28 cellular contexts compared by ENCODE assay signal in the genomic region with DNA sequence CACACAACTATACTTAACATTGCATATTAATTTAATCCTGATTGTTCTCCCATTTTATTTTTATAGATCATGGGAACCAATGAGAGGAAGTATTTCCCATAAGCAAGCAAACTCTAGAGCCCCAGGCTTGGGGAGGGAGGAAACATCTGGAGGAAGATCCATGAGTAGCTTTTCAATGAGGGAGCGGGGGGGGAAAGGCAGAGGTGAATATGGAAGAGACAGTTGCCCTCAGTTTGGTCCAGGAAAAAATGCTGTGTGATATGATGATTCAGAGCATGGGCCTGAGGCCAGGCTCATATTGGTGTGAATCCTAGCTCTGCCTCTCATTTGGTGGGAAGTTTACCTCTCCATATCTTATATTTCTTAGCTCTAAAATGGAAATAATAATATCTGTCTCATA. TPM values are rescaled to one million over a fixed set of nuclear protein-coding genes. Genes with fewer than 3 reads are reported as not detected.
DNase-seq lines count a peak whose midpoint lies in the region; ATAC-seq, FAIRE-seq and TF ChIP-seq lines count a peak whose summit lies in the region.
"Had no signal": no experiment of that assay in that cellular context is flagged by ENCODE, and none has a peak within 500 bp of the region (broad histone marks: within the 10 kb centered on the region; RNA-seq: fewer than 3 reads in every experiment).

No MANE protein-coding gene starts in this region.

- H2BK120ac ChIP-seq in IMR-90 (ENCODE audit: low read depth, low read length): no peak overlapping the region

- H3K9me1 ChIP-seq in IMR-90 (ENCODE audit: insufficient read depth, low read length): peaks cover 20% of the 10 kb centered on the region
- H3K9me1 ChIP-seq in keratinocyte (ENCODE audit: control insufficient read depth, extremely low read depth, insufficient read depth, low read length): peaks cover 6% of the 10 kb centered on the region

- no peak overlapping the region for H3K18ac ChIP-seq in IMR-90 (ENCODE audit: low read depth, low read length)

- H3K27ac ChIP-seq in IMR-90 (ENCODE audit: insufficient read depth, low read length) (no peak overlapping the region), keratinocyte (ENCODE audit: control insufficient read depth, insufficient read depth, low read length) (no peak overlapping the region), lower lobe of right lung (no peak overlapping the region), neural progenitor cell (no peak overlapping the region)
- H3K27ac ChIP-seq: A549, gastrocnemius medialis, pancreas had no signal

- H4K5ac ChIP-seq in IMR-90 (ENCODE audit: low read depth, low read length): no peak overlapping the region

- H3K36me3 ChIP-seq in IMR-90 (ENCODE audit: control insufficient read depth, insufficient read depth, low read length): peaks cover 16% of the 10 kb centered on the region
- peaks cover 0 to 7% of the 10 kb centered on the region in 2 experiments for H3K36me3 ChIP-seq in keratinocyte (ENCODE audit: control insufficient read depth in 2 of 2, extremely low read depth in 1 of 2, insufficient read depth in 2 of 2, low read length in 2 of 2)
- H3K36me3 ChIP-seq in lower lobe of right lung: peaks cover 4% of the 10 kb centered on the region
- H3K36me3 ChIP-seq in neural progenitor cell: no peaks in the 10 kb centered on the region

- intact Hi-C loops in IMR-90 (cut with micrococcal nuclease): no loop called here
- intact Hi-C loops in lower lobe of right lung (cut with DNase I): no loop called here

- no peaks in the 10 kb centered on the region for H3F3A ChIP-seq in neural progenitor cell (ENCODE audit: low read depth)

- H2AK5ac ChIP-seq in IMR-90 (ENCODE audit: low read depth, low read length): no peak overlapping the region

- dilution Hi-C loops in IMR-90 (cut with HindIII; ENCODE audit: low sequenced_read_pairs, unreplicated experiment): no loop called here
- dilution Hi-C loops in keratinocyte (cut with MboI; ENCODE audit: extremely low pct_ligation_motif_present, low sequenced_read_pairs): no loop called here

- peak overlapping the region; percentile 39 for H2AK9ac ChIP-seq in IMR-90 (replicated peaks; ENCODE audit: low read depth, low read length, poor library complexity)

- H3K9me3 Mint-ChIP-seq in neural progenitor cell: no peaks in the 10 kb centered on the region
- H3K9me3 Mint-ChIP-seq: activated B cell treated with CpG ODN at 0.5 μM for 24 hours; activated CD8-positive, alpha-beta T cell treated with anti-CD3 and anti-CD28 coated beads for 36 hours; naive thymus-derived CD8-positive, alpha-beta T cell had no signal

- no peak overlapping the region for H3K56ac ChIP-seq in IMR-90 (ENCODE audit: extremely low read depth, insufficient read depth, low read length)

- H3K79me2 ChIP-seq in keratinocyte (ENCODE audit: control insufficient read depth, insufficient read depth, low read length) (peaks cover 12% of the 10 kb centered on the region), neural progenitor cell (ENCODE audit: low read depth) (no peaks in the 10 kb centered on the region)

- H3K27ac Mint-ChIP-seq in neural progenitor cell: no peak overlapping the region
- H3K27ac Mint-ChIP-seq: activated B cell treated with CpG ODN at 0.5 μM for 24 hours; activated CD8-positive, alpha-beta T cell treated with anti-CD3 and anti-CD28 coated beads for 36 hours; naive thymus-derived CD8-positive, alpha-beta T cell had no signal

- H3K4me2 ChIP-seq in IMR-90 (ENCODE audit: low read depth, low read length): no peak overlapping the region
- no peak overlapping the region for H3K4me2 ChIP-seq in keratinocyte (ENCODE audit: control insufficient read depth, extremely low read depth, insufficient read depth, low read depth, low read length)
- no peak overlapping the region for H3K4me2 ChIP-seq in neural progenitor cell
- H3K4me2 ChIP-seq: A549 had no signal

- ATAC-seq in IMR-90 (ENCODE audit: low read depth) (peak; percentile 41; the same call in 1 of the 2 replicates), lower lobe of right lung (no peak), GM21360 (IDR thresholded peaks at IDR 0.05; ENCODE audit: unreplicated experiment) (no peak)
- ATAC-seq: activated CD8-positive, alpha-beta T cell treated with anti-CD3 and anti-CD28 coated beads for 36 hours; gastrocnemius medialis; GM12878; naive thymus-derived CD8-positive, alpha-beta T cell; sciatic nerve had no signal

- DNase-seq in AG20443 (ENCODE audit: low spot score): peak; percentile 47
- peak; percentile 51 for DNase-seq in IMR-90
- DNase-seq in dermis blood vessel endothelial cell: peak; percentile 81
- no peak for DNase-seq in keratinocyte (ENCODE audit: low read depth, low spot score)
- DNase-seq in lower lobe of right lung: no peak
- DNase-seq in NCI-H1417 (lab: John Stamatoyannopoulos, UW): no peak
- DNase-seq in neural progenitor cell (ENCODE audit: low spot score): no peak
- DNase-seq: activated B cell treated with CpG ODN at 0.5 μM for 24 hours; activated CD8-positive, alpha-beta T cell treated with anti-CD3 and anti-CD28 coated beads for 36 hours; activated naive CD4-positive, alpha-beta T cell treated with Interleukin-2 at 50 U/mL for 16 hours; aorta; gastrocnemius medialis; GF-D8; Karpas-422; naive thymus-derived CD8-positive, alpha-beta T cell; NCI-H1105 treated with DMSO at 0.1 percent for 48 hours; NCI-H2107; pancreas; RPMI8226; T-helper 9 cell had no signal

- H3K27me3 Mint-ChIP-seq in neural progenitor cell (ENCODE audit: insufficient read depth, low read depth): no peaks in the 10 kb centered on the region

- TF ChIP-seq CTCF in IMR-90 (conservative IDR thresholded peaks at IDR 0.05; ENCODE audit: low read depth, low read length) (no peak), keratinocyte (optimal IDR thresholded peaks at IDR 0.05 in 1 of 3, IDR thresholded peaks at IDR 0.05 in 1 of 3, conservative IDR thresholded peaks at IDR 0.05 in 1 of 3; ENCODE audit: extremely low read depth in 1 of 3, insufficient read depth in 2 of 3, low read length in 3 of 3) (no peak), lower lobe of right lung (IDR thresholded peaks at IDR 0.05) (no peak), neural progenitor cell (IDR thresholded peaks at IDR 0.05) (no peak)

- H4K91ac ChIP-seq in IMR-90 (ENCODE audit: insufficient read depth, low read depth, low read length): no peak overlapping the region

- WGBS in IMR-90 (ENCODE audit: extremely low coverage in 2 of 2, insufficient read length in 1 of 2), 2 experiments: no CpG with 5 or more reads among the region's 1 CpG

- no peak for TF ChIP-seq RAD21 in IMR-90 (IDR thresholded peaks at IDR 0.05; ENCODE audit: low read length)

- H3K4ac ChIP-seq in IMR-90 (ENCODE audit: low read depth, low read length): no peak overlapping the region

- no peak overlapping the region for H2AFZ ChIP-seq in IMR-90 (replicated peaks; ENCODE audit: low read length, poor library complexity)
- H2AFZ ChIP-seq in keratinocyte (ENCODE audit: control insufficient read depth, low read length): no peak overlapping the region
- H2AFZ ChIP-seq in neural progenitor cell (replicated peaks): no peak overlapping the region

- H3K79me1 ChIP-seq in IMR-90 (ENCODE audit: low read depth in 1 of 2, low read length in 2 of 2): peaks cover 13 to 59% of the 10 kb centered on the region in 2 experiments

- FAIRE-seq in keratinocyte (lab: Jason Lieb, UNC): peak; percentile 86
- FAIRE-seq: A549, colon, D721Med, GM12878, H1, pancreas had no signal

- no peak overlapping the region for H4K8ac ChIP-seq in IMR-90 (ENCODE audit: low read depth in 2 of 2, low read length in 2 of 2)

- H4K20me1 ChIP-seq in IMR-90 (ENCODE audit: insufficient read depth, low read length): peaks cover 9% of the 10 kb centered on the region
- H4K20me1 ChIP-seq in keratinocyte (ENCODE audit: control insufficient read depth, extremely low read depth, insufficient read depth, low read length): no peaks in the 10 kb centered on the region
- H4K20me1 ChIP-seq in neural progenitor cell (ENCODE audit: low read depth): no peaks in the 10 kb centered on the region

- CTCF ChIA-PET in IMR-90 (lab: Yijun Ruan, JAX): interaction anchor here (1.8 kb wide), 1 partner anchor 19 kb away, joined by 5 read pairs; no protein-coding TSS in a partner anchor

- BruUV-seq in IMR-90 (replicated peaks; lab: Mats Ljungman, UMichigan): no TSS peak

- H3K9me3 ChIP-seq in IMR-90 (ENCODE audit: control insufficient read depth, insufficient read depth, low read length) (no peaks in the 10 kb centered on the region), keratinocyte (ENCODE audit: control insufficient read depth, low read depth, low read length) (no peaks in the 10 kb centered on the region), lower lobe of right lung (no peaks in the 10 kb centered on the region), neural progenitor cell (ENCODE audit: low read depth) (no peaks in the 10 kb centered on the region)
- H3K9me3 ChIP-seq: A549, gastrocnemius medialis, pancreas had no signal

- no peak for TF ChIP-seq POLR2A in IMR-90 (IDR thresholded peaks at IDR 0.05; ENCODE audit: low read depth, low read length)

- in situ Hi-C loops in IMR-90 (cut with MboI; ENCODE audit: low sequenced_read_pairs): no loop called here

- H3K4me3 ChIP-seq in IMR-90 (ENCODE audit: insufficient read depth, low read depth, low read length): no peak overlapping the region
- no peak overlapping the region for H3K4me3 ChIP-seq in keratinocyte (ENCODE audit: control insufficient read depth in 2 of 3, extremely low read depth in 1 of 3, insufficient read depth in 2 of 3, low read depth in 1 of 3, low read length in 3 of 3)
- no peak overlapping the region for H3K4me3 ChIP-seq in lower lobe of right lung
- no peak overlapping the region for H3K4me3 ChIP-seq in neural progenitor cell
- H3K4me3 ChIP-seq: A549, gastrocnemius medialis, GM12878, pancreas had no signal

- H3K4me1 Mint-ChIP-seq in neural progenitor cell: peaks cover 7% of the 10 kb centered on the region
- H3K4me1 Mint-ChIP-seq: activated B cell treated with CpG ODN at 0.5 μM for 24 hours; naive thymus-derived CD8-positive, alpha-beta T cell had no signal

- peaks cover 35% of the 10 kb centered on the region for H3K36me3 Mint-ChIP-seq in neural progenitor cell
- H3K36me3 Mint-ChIP-seq: naive thymus-derived CD8-positive, alpha-beta T cell had no signal

- no peak overlapping the region for H3K14ac ChIP-seq in IMR-90 (replicated peaks; ENCODE audit: low read depth, low read length)

- no peak overlapping the region for H3K4me3 Mint-ChIP-seq in neural progenitor cell
- H3K4me3 Mint-ChIP-seq: activated B cell treated with CpG ODN at 0.5 μM for 24 hours; activated CD8-positive, alpha-beta T cell treated with anti-CD3 and anti-CD28 coated beads for 36 hours; naive thymus-derived CD8-positive, alpha-beta T cell had no signal

- no peak overlapping the region for H2BK5ac ChIP-seq in IMR-90 (ENCODE audit: low read depth, low read length, poor library complexity, severe bottlenecking)

- POLR2A ChIA-PET in IMR-90 (lab: Charles Lee; ENCODE audit: unreplicated experiment): interaction anchor here (0.5 kb wide), 1 partner anchor 55 kb away, joined by 3 read pairs; no protein-coding TSS in a partner anchor

- H3K4me1 ChIP-seq in IMR-90 (ENCODE audit: control insufficient read depth, insufficient read depth, low read length) (peaks cover 9% of the 10 kb centered on the region), keratinocyte (ENCODE audit: control insufficient read depth, extremely low read depth, insufficient read depth, low read length) (peaks cover 48% of the 10 kb centered on the region), lower lobe of right lung (no peaks in the 10 kb centered on the region), neural progenitor cell (no peaks in the 10 kb centered on the region)

- no peak overlapping the region for H2BK20ac ChIP-seq in IMR-90 (ENCODE audit: low read depth, low read length)

- H2BK15ac ChIP-seq in IMR-90 (ENCODE audit: low read depth, low read length): no peak overlapping the region

- no peak overlapping the region for H3K23ac ChIP-seq in IMR-90 (ENCODE audit: low read depth, low read length)

- no peak overlapping the region for H3K9ac ChIP-seq in IMR-90 (ENCODE audit: low read depth, low read length)
- no peak overlapping the region for H3K9ac ChIP-seq in keratinocyte (ENCODE audit: control insufficient read depth, extremely low read depth, insufficient read depth, low read length)
- no peak overlapping the region for H3K9ac ChIP-seq in neural progenitor cell

- H3K27me3 ChIP-seq in IMR-90 (ENCODE audit: control insufficient read depth, insufficient read depth, low read length) (no peaks in the 10 kb centered on the region), keratinocyte (ENCODE audit: control insufficient read depth, extremely low read depth, insufficient read depth, low read length) (no peaks in the 10 kb centered on the region), lower lobe of right lung (ENCODE audit: low read depth) (no peaks in the 10 kb centered on the region), neural progenitor cell (no peaks in the 10 kb centered on the region)
- H3K27me3 ChIP-seq: gastrocnemius medialis, pancreas had no signal

RNA-seq across cellular contexts. Expression of a gene that starts 42.2 kb away (rescaled TPM):
- total RNA-seq in IMR-90 (2012; rRNA removed) (not detected in 2 replicates), dermis blood vessel endothelial cell (under 0.01 TPM in 1 of 2 replicates, not detected in the other), lower lobe of right lung (0.38 TPM), neural progenitor cell (ENCODE audit: low replicate concordance) (not detected in 2 replicates)
- polyA plus RNA-seq in IMR-90 (2012; rRNA removed) (not detected in 2 replicates), keratinocyte (not detected in 3 replicates)
- not detected in 2 replicates for polyA plus RNA-seq in IMR-90 (2012; cell fraction: cytosol; rRNA removed)
- polyA plus RNA-seq in IMR-90 (2012; cell fraction: nucleus; rRNA removed; ENCODE audit: low replicate concordance): not detected in 2 replicates
- polyA plus RNA-seq in keratinocyte (2011; ENCODE audit: low read depth): not detected
- not detected in 2 replicates for polyA plus RNA-seq in keratinocyte (2011; cell fraction: cytosol; rRNA removed)
- not detected in 2 replicates for polyA plus RNA-seq in keratinocyte (2011; cell fraction: nucleus; rRNA removed)
- polyA plus RNA-seq in keratinocyte (2012; ENCODE audit: low replicate concordance): 0.11 TPM in 1 of 2 replicates, not detected in the other
- polyA minus RNA-seq in keratinocyte: not detected in 3 replicates
- not detected for polyA minus RNA-seq in keratinocyte (2011; cell fraction: cytosol; rRNA and poly(A)+ RNA removed)
- polyA minus RNA-seq in keratinocyte (2011; cell fraction: nucleus; rRNA and poly(A)+ RNA removed): not detected in 2 replicates
- total RNA-seq: activated B cell treated with CpG ODN at 0.5 μM for 24 hours; activated CD8-positive, alpha-beta T cell treated with anti-CD3 and anti-CD28 coated beads for 36 hours; aorta; H1; kidney epithelial cell; naive thymus-derived CD8-positive, alpha-beta T cell; sciatic nerve had no signal
- polyA plus RNA-seq: A549; H1; naive thymus-derived CD8-positive, alpha-beta T cell had no signal

RNA-seq across cellular contexts. Expression of a gene that starts 55.9 kb away (rescaled TPM):
- 21.3 and 30.8 TPM in 2 replicates for total RNA-seq in IMR-90 (2012; rRNA removed)
- 10.1 and 13.7 TPM in 2 replicates for polyA plus RNA-seq in IMR-90 (2012; rRNA removed)
- 2.0 and 4.0 TPM in 2 replicates for polyA plus RNA-seq in IMR-90 (2012; cell fraction: cytosol; rRNA removed)
- 1.3 and 8.6 TPM in 2 replicates for polyA plus RNA-seq in IMR-90 (2012; cell fraction: nucleus; rRNA removed; ENCODE audit: low replicate concordance)
- total RNA-seq in dermis blood vessel endothelial cell: 36.8 and 42.5 TPM in 2 replicates
- 19.4 to 28.8 TPM (median 21.6 TPM) in 3 replicates for polyA plus RNA-seq in keratinocyte
- 54.6 TPM for polyA plus RNA-seq in keratinocyte (2011; ENCODE audit: low read depth)
- 15.7 and 23.2 TPM in 2 replicates for polyA plus RNA-seq in keratinocyte (2011; cell fraction: cytosol; rRNA removed)
- 19.7 and 29.0 TPM in 2 replicates for polyA plus RNA-seq in keratinocyte (2011; cell fraction: nucleus; rRNA removed)
- 13.9 and 26.0 TPM in 2 replicates for polyA plus RNA-seq in keratinocyte (2012; ENCODE audit: low replicate concordance)
- polyA minus RNA-seq in keratinocyte: 14.3 to 44.5 TPM (median 27.2 TPM) in 3 replicates
- 9.2 TPM for polyA minus RNA-seq in keratinocyte (2011; cell fraction: cytosol; rRNA and poly(A)+ RNA removed)
- 9.4 and 19.6 TPM in 2 replicates for polyA minus RNA-seq in keratinocyte (2011; cell fraction: nucleus; rRNA and poly(A)+ RNA removed)
- total RNA-seq in lower lobe of right lung: 50.7 TPM
- 32.2 and 37.0 TPM in 2 replicates for total RNA-seq in neural progenitor cell (ENCODE audit: low replicate concordance)

Comparison
In these comparisons a context has a peak if more than half of its experiments do, and no peak if none do; other contexts are left out.
1. DNase-seq: peak in AG20443 (single experiment), IMR-90 (single experiment) and dermis blood vessel endothelial cell (single experiment); none in keratinocyte (single experiment), lower lobe of right lung (single experiment), NCI-H1417 (0 of 3) and neural progenitor cell (single experiment).